Comparison of ENCODE assay signal across 11 cellular contexts in genomic region chr1:53123462-53124129, GRCh38. TPM values are rescaled to one million over a fixed set of nuclear protein-coding genes. Genes with fewer than 3 reads are reported as not detected.
DNase-seq lines count a peak whose midpoint lies in the region; ATAC-seq and TF ChIP-seq lines count a peak whose summit lies in the region.
"Had no signal": no experiment of that assay in that cellular context is flagged by ENCODE, and none has a peak within 500 bp of the region (broad histone marks: within the 10 kb centered on the region; RNA-seq: fewer than 3 reads in every experiment).

No MANE protein-coding gene starts in this region.

- H3K4me3 ChIP-seq in NT2/D1 (ENCODE audit: insufficient read length, low read depth): no peak overlapping the region
- H3K4me3 ChIP-seq in fibroblast of the aortic adventitia (ENCODE audit: low read depth, low read length): no peak overlapping the region
- no peak overlapping the region for H3K4me3 ChIP-seq in muscle layer of colon (ENCODE audit: low read depth in 1 of 2, low read length in 2 of 2)
- H3K4me3 ChIP-seq in testis: no peak overlapping the region
- H3K4me3 ChIP-seq in Caco-2 (ENCODE audit: low read depth, low read length): no peak overlapping the region
- H3K4me3 ChIP-seq: BLaER1 treated with 17β-estradiol and CSF1 and Interleukin-3, amounts not matched to agents 10 nM and 100 nM had no signal

- intact Hi-C loops in testis (cut with DNase I; ENCODE audit: low total_unique reads): no loop called here
- intact Hi-C loops in Caco-2 (cut with micrococcal nuclease; ENCODE audit: unreplicated experiment): loop anchor here (5.0 kb wide), 1 partner anchor 59 kb away; no protein-coding TSS in a partner anchor

- H3K4me1 ChIP-seq in NT2/D1 (ENCODE audit: insufficient read depth, insufficient read length): peaks cover 45% of the 10 kb centered on the region
- peaks cover 76% of the 10 kb centered on the region for H3K4me1 ChIP-seq in muscle layer of colon (ENCODE audit: insufficient read depth, low read length)
- peaks cover 37% of the 10 kb centered on the region for H3K4me1 ChIP-seq in testis
- peaks cover 13% of the 10 kb centered on the region for H3K4me1 ChIP-seq in Caco-2

- no peak overlapping the region for H3K27ac Mint-ChIP-seq in Caco-2 (ENCODE audit: unreplicated experiment)

- no TSS peak for BruUV-seq in Caco-2 (replicated peaks; lab: Mats Ljungman, UMichigan)

- no peak for ATAC-seq in GM19395 (IDR thresholded peaks at IDR 0.05; ENCODE audit: unreplicated experiment)
- no peak for ATAC-seq in GM18873 (IDR thresholded peaks at IDR 0.05; ENCODE audit: low FRiP score, unreplicated experiment)

- DNase-seq in NT2/D1 (ENCODE audit: low read depth, low spot score) (no peak), fibroblast of the aortic adventitia (ENCODE audit: low read depth) (peak; percentile 97), testis (peak; percentile 77), Caco-2 (no peak)
- DNase-seq in activated effector memory CD4-positive, alpha-beta T cell treated with Interleukin-2 at 50 U/mL for 16 hours: no peak
- DNase-seq: anterior cingulate cortex, Karpas-422 had no signal

- POLR2A ChIA-PET in Caco-2 (lab: Charles Lee): no interaction called here

- H3K36me3 ChIP-seq in NT2/D1 (ENCODE audit: insufficient read depth, insufficient read length, low read length) (no peaks in the 10 kb centered on the region), muscle layer of colon (ENCODE audit: insufficient read depth, low read length) (no peaks in the 10 kb centered on the region), testis (ENCODE audit: low read depth, missing control alignments) (no peaks in the 10 kb centered on the region), Caco-2 (ENCODE audit: control insufficient read depth, insufficient read depth, low read length) (no peaks in the 10 kb centered on the region)
- H3K36me3 ChIP-seq: BLaER1 treated with 17β-estradiol and CSF1 and Interleukin-3, amounts not matched to agents 10 nM and 100 nM had no signal

- H3K9ac ChIP-seq in NT2/D1 (ENCODE audit: insufficient read length, low read depth): peak overlapping the region; percentile 18
- no peak overlapping the region for H3K9ac ChIP-seq in muscle layer of colon (ENCODE audit: low read length)
- H3K9ac ChIP-seq: BLaER1 treated with 17β-estradiol and CSF1 and Interleukin-3, amounts not matched to agents 10 nM and 100 nM had no signal

- no peaks in the 10 kb centered on the region for H3K27me3 Mint-ChIP-seq in Caco-2 (ENCODE audit: insufficient read depth, unreplicated experiment)

- no peaks in the 10 kb centered on the region for H3K9me3 Mint-ChIP-seq in Caco-2 (ENCODE audit: unreplicated experiment)

- no peaks in the 10 kb centered on the region for H3K4me1 Mint-ChIP-seq in Caco-2 (ENCODE audit: low read depth, unreplicated experiment)

- H3K9me3 ChIP-seq in NT2/D1 (ENCODE audit: insufficient read depth, low read length) (no peaks in the 10 kb centered on the region; the same call in 1 of the 2 replicates), muscle layer of colon (ENCODE audit: low read length) (no peaks in the 10 kb centered on the region), testis (no peaks in the 10 kb centered on the region), Caco-2 (no peaks in the 10 kb centered on the region)
- H3K9me3 ChIP-seq: BLaER1 treated with 17β-estradiol and CSF1 and Interleukin-3, amounts not matched to agents 10 nM and 100 nM had no signal

- CTCF ChIA-PET in Caco-2 (lab: Charles Lee): no interaction called here

- H3K36me3 Mint-ChIP-seq in Caco-2 (ENCODE audit: insufficient read depth, unreplicated experiment): no peaks in the 10 kb centered on the region

- H3K27me3 ChIP-seq in NT2/D1 (ENCODE audit: insufficient read depth, insufficient read length) (no peaks in the 10 kb centered on the region), muscle layer of colon (ENCODE audit: control insufficient read depth in 1 of 2, insufficient read depth in 2 of 2, low read length in 2 of 2) (no peaks in the 10 kb centered on the region), testis (no peaks in the 10 kb centered on the region), Caco-2 (replicated peaks; ENCODE audit: control insufficient read depth, insufficient read depth, low read length) (no peaks in the 10 kb centered on the region)
- H3K27me3 ChIP-seq: BLaER1 treated with 17β-estradiol and CSF1 and Interleukin-3, amounts not matched to agents 10 nM and 100 nM had no signal

- H3K27ac ChIP-seq in muscle layer of colon (ENCODE audit: low read depth, low read length) (peak overlapping the region; percentile 68), testis (peak overlapping the region; percentile 27 to 86)
- H3K27ac ChIP-seq: BLaER1 treated with 17β-estradiol and CSF1 and Interleukin-3, amounts not matched to agents 10 nM and 100 nM had no signal

- no peak for TF ChIP-seq POLR2A in testis (IDR thresholded peaks at IDR 0.05)

- H3K4me3 Mint-ChIP-seq in Caco-2 (ENCODE audit: unreplicated experiment): no peak overlapping the region

- TF ChIP-seq CTCF in fibroblast of the aortic adventitia (IDR thresholded peaks at IDR 0.05; ENCODE audit: insufficient read depth, low read length): no peak
- TF ChIP-seq CTCF in testis (IDR thresholded peaks at IDR 0.05): no peak
- TF ChIP-seq CTCF in Caco-2 (IDR thresholded peaks at IDR 0.05; ENCODE audit: insufficient read depth in 1 of 2, low read depth in 1 of 2, low read length in 1 of 2, severe bottlenecking in 1 of 2, unreplicated experiment in 1 of 2): no peak

- 44 to 68% methylated on average over 11 to 18 of the region's 18 CpGs for WGBS in testis, 2 donors

RNA-seq across cellular contexts. Expression of gene SLC1A7, which starts 18.8 kb away (rescaled TPM):
- total RNA-seq in fibroblast of the aortic adventitia (ENCODE audit: low replicate concordance) (0.41 and 3.8 TPM in 2 replicates), testis (1 to 10 TPM in 1 of 2 donors, under 1 TPM in 1; 0.47 to 1.2 TPM), Caco-2 (2022) (not detected in 2 replicates)
- polyA plus RNA-seq in testis (ENCODE audit: insufficient read depth, low read depth, low replicate concordance): 0.32 TPM

Comparison
In these comparisons a context has a peak if more than half of its experiments do, and no peak if none do; other contexts are left out.
1. DNase-seq: peak in fibroblast of the aortic adventitia (single experiment) and testis (single experiment); none in NT2/D1 (single experiment), activated effector memory CD4-positive, alpha-beta T cell treated with Interleukin-2 at 50 U/mL for 16 hours (single experiment) and Caco-2 (0 of 2).